In genomic region chr20:15200139-15200538, GRCh38 we compare ENCODE assay signal across 12 cellular contexts.
DNase-seq lines count a peak whose midpoint lies in the region; ATAC-seq lines count a peak whose summit lies in the region.
"Had no signal": no experiment of that assay in that cellular context is flagged by ENCODE, and none has a peak within 500 bp of the region (broad histone marks: within the 10 kb centered on the region; RNA-seq: fewer than 3 reads in every experiment).

No MANE protein-coding gene starts in this region.

- DNase-seq in activated T-cell treated with anti-CD3 and anti-CD28 coated beads, Interleukin-2, amount 50 U/mL, for 4 hours: no peak
- no peak for DNase-seq in activated T-cell treated with anti-CD3 and anti-CD28 coated beads, Interleukin-2, amount 50 U/mL, for 24 hours
- no peak for DNase-seq in stimulated activated naive CD8-positive, alpha-beta T cell treated with anti-CD3 and anti-CD28 coated beads, Interleukin-15, amount 100 ng/mL, for 72 hours
- no peak for DNase-seq in sciatic nerve (ENCODE audit: low spot score)
- no peak for DNase-seq in RKO (ENCODE audit: low spot score)
- no peak for DNase-seq in SIG-M5 (lab: John Stamatoyannopoulos, UW)
- DNase-seq: endodermal cell; naive thymus-derived CD8-positive, alpha-beta T cell; WERI-Rb-1 had no signal

- no peak overlapping the region for H3K27ac Mint-ChIP-seq in activated T-cell treated with anti-CD3 and anti-CD28 coated beads, Interleukin-2, amount 50 U/mL, for 24 hours
- H3K27ac Mint-ChIP-seq in stimulated activated naive CD8-positive, alpha-beta T cell treated with anti-CD3 and anti-CD28 coated beads, Interleukin-15, amount 100 ng/mL, for 72 hours: peak overlapping the region; percentile 82 to 93
- H3K27ac Mint-ChIP-seq: endodermal cell; naive thymus-derived CD8-positive, alpha-beta T cell had no signal

- H3K27me3 Mint-ChIP-seq in activated T-cell treated with anti-CD3 and anti-CD28 coated beads, Interleukin-2, amount 50 U/mL, for 4 hours (ENCODE audit: low read depth): no peaks in the 10 kb centered on the region
- H3K27me3 Mint-ChIP-seq in activated T-cell treated with anti-CD3 and anti-CD28 coated beads, Interleukin-2, amount 50 U/mL, for 24 hours: no peaks in the 10 kb centered on the region
- H3K27me3 Mint-ChIP-seq in stimulated activated naive CD8-positive, alpha-beta T cell treated with anti-CD3 and anti-CD28 coated beads, Interleukin-15, amount 100 ng/mL, for 72 hours: no peaks in the 10 kb centered on the region
- H3K27me3 Mint-ChIP-seq: naive thymus-derived CD8-positive, alpha-beta T cell had no signal

- H3K36me3 Mint-ChIP-seq in activated T-cell treated with anti-CD3 and anti-CD28 coated beads, Interleukin-2, amount 50 U/mL, for 4 hours (ENCODE audit: insufficient read depth): no peaks in the 10 kb centered on the region
- no peaks in the 10 kb centered on the region for H3K36me3 Mint-ChIP-seq in activated T-cell treated with anti-CD3 and anti-CD28 coated beads, Interleukin-2, amount 50 U/mL, for 24 hours (ENCODE audit: low read depth)
- H3K36me3 Mint-ChIP-seq: naive thymus-derived CD8-positive, alpha-beta T cell had no signal

- H3K4me1 Mint-ChIP-seq in activated T-cell treated with anti-CD3 and anti-CD28 coated beads, Interleukin-2, amount 50 U/mL, for 4 hours (ENCODE audit: low read depth): no peaks in the 10 kb centered on the region
- peaks cover 3% of the 10 kb centered on the region for H3K4me1 Mint-ChIP-seq in activated T-cell treated with anti-CD3 and anti-CD28 coated beads, Interleukin-2, amount 50 U/mL, for 24 hours (ENCODE audit: low read depth)
- no peaks in the 10 kb centered on the region for H3K4me1 Mint-ChIP-seq in stimulated activated naive CD8-positive, alpha-beta T cell treated with anti-CD3 and anti-CD28 coated beads, Interleukin-15, amount 100 ng/mL, for 72 hours
- H3K4me1 Mint-ChIP-seq: endodermal cell; naive thymus-derived CD8-positive, alpha-beta T cell had no signal

- H3K9me3 Mint-ChIP-seq in activated T-cell treated with anti-CD3 and anti-CD28 coated beads, Interleukin-2, amount 50 U/mL, for 4 hours: peaks cover 3% of the 10 kb centered on the region
- H3K9me3 Mint-ChIP-seq in activated T-cell treated with anti-CD3 and anti-CD28 coated beads, Interleukin-2, amount 50 U/mL, for 24 hours: peaks cover 12% of the 10 kb centered on the region
- peaks cover 0 to 4% of the 10 kb centered on the region in 2 donors for H3K9me3 Mint-ChIP-seq in stimulated activated naive CD8-positive, alpha-beta T cell treated with anti-CD3 and anti-CD28 coated beads, Interleukin-15, amount 100 ng/mL, for 72 hours
- H3K9me3 Mint-ChIP-seq: endodermal cell had no signal

- H3K4me3 Mint-ChIP-seq in activated T-cell treated with anti-CD3 and anti-CD28 coated beads, Interleukin-2, amount 50 U/mL, for 4 hours: no peak overlapping the region
- H3K4me3 Mint-ChIP-seq in activated T-cell treated with anti-CD3 and anti-CD28 coated beads, Interleukin-2, amount 50 U/mL, for 24 hours: no peak overlapping the region
- H3K4me3 Mint-ChIP-seq in stimulated activated naive CD8-positive, alpha-beta T cell treated with anti-CD3 and anti-CD28 coated beads, Interleukin-15, amount 100 ng/mL, for 72 hours: no peak overlapping the region
- H3K4me3 Mint-ChIP-seq: endodermal cell; naive thymus-derived CD8-positive, alpha-beta T cell had no signal

- intact Hi-C loops in sciatic nerve (cut with DNase I): no loop called here

- ATAC-seq in activated T-cell treated with anti-CD3 and anti-CD28 coated beads, Interleukin-2, amount 50 U/mL, for 4 hours: peak; percentile 18 to 50
- ATAC-seq in HG02623 (IDR thresholded peaks at IDR 0.05; ENCODE audit: unreplicated experiment): peak; percentile 66
- ATAC-seq in HG03457 (IDR thresholded peaks at IDR 0.05; ENCODE audit: unreplicated experiment): peak; percentile 79
- peak; percentile 92 for ATAC-seq in stimulated activated naive CD8-positive, alpha-beta T cell treated with anti-CD3 and anti-CD28 coated beads, Interleukin-15, amount 100 ng/mL, for 72 hours
- ATAC-seq in sciatic nerve: no peak
- ATAC-seq: A549; naive thymus-derived CD8-positive, alpha-beta T cell had no signal
